Comparison of ENCODE assay signal across 1 cellular context in genomic region chr18:78074400-78075020, GRCh38.
TF ChIP-seq lines count a peak whose summit lies in the region.

No MANE protein-coding gene starts in this region.

TF ChIP-seq in GM23338, 12 proteins besides CTCF, POLR2A, EP300 and RAD21:
- TF ChIP-seq ZNF462 (CRISPR knock-in tag; IDR thresholded peaks at IDR 0.05) = no peak
- TF ChIP-seq STAT1 (IDR thresholded peaks at IDR 0.05; ENCODE audit: unreplicated experiment) = no peak
- TF ChIP-seq ZNF114 (CRISPR knock-in tag; IDR thresholded peaks at IDR 0.05) = no peak
- TF ChIP-seq ZNF331 (CRISPR knock-in tag; IDR thresholded peaks at IDR 0.05; ENCODE audit: low read depth) = no peak
- no peak for TF ChIP-seq CREB1 (CRISPR knock-in tag; IDR thresholded peaks at IDR 0.05; ENCODE audit: low read depth)
